In the genomic region with DNA sequence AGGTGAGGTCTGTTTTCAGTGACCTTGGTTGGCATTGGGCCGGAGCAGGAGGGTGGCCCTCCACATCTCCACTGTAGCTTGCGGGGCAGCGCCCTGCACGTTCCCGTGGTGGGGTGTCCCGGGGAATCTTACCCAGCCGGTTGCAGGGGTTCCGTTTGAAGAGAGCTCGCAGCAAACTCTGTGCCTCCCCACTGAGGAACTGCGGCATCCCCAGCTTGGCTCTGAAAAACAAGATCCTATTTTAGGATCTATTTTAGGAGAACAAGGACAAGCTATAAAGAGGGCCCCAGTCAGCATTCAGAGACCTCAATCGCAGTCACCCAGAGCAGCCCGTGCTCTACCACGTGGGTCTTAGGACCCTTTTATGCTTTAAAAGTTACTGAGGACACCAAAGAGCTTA, we compare ENCODE assay signal across 11 cellular contexts.
DNase-seq lines count a peak whose midpoint lies in the region; ATAC-seq and TF ChIP-seq lines count a peak whose summit lies in the region.
"Had no signal": no experiment of that assay in that cellular context is flagged by ENCODE, and none has a peak within 500 bp of the region (broad histone marks: within the 10 kb centered on the region; RNA-seq: fewer than 3 reads in every experiment).

No MANE protein-coding gene starts in this region.

- DNase-seq in stimulated activated naive CD8-positive, alpha-beta T cell treated with anti-CD3 and anti-CD28 coated beads, Interleukin-15, Interleukin-2, amounts not matched to agents 100 U/mL and 50 U/mL, for 24 hours = no peak
- DNase-seq in effector memory CD4-positive, alpha-beta T cell = no peak
- DNase-seq in osteoblast (ENCODE audit: insufficient read length, low spot score, missing footprints) (peak; percentile 54), vagina (ENCODE audit: extremely low spot score in 2 of 2) (no peak), NCI-H2029 treated with DMSO at 0.1 percent for 48 hours (lab: John Stamatoyannopoulos, UW) (no peak), DMS153 (lab: John Stamatoyannopoulos, UW) (no peak)
- DNase-seq: NCI-H69 had no signal

- no peaks in the 10 kb centered on the region for H3K27me3 ChIP-seq in effector memory CD4-positive, alpha-beta T cell (replicated peaks; ENCODE audit: control insufficient read depth, insufficient read depth, low read length, poor library complexity, severe bottlenecking)
- no peaks in the 10 kb centered on the region for H3K27me3 ChIP-seq in osteoblast (ENCODE audit: insufficient read depth, low read length)
- no peaks in the 10 kb centered on the region for H3K27me3 ChIP-seq in vagina
- H3K27me3 ChIP-seq: brain microvascular endothelial cell, right lobe of liver had no signal

- H3K9me3 ChIP-seq in effector memory CD4-positive, alpha-beta T cell (ENCODE audit: control insufficient read depth, low read length) = no peaks in the 10 kb centered on the region
- H3K9me3 ChIP-seq in osteoblast (ENCODE audit: low read depth, low read length) (no peaks in the 10 kb centered on the region), vagina (no peaks in the 10 kb centered on the region)
- H3K9me3 ChIP-seq: right lobe of liver had no signal

- H3K79me2 ChIP-seq in osteoblast (ENCODE audit: insufficient read depth, low read length) = no peaks in the 10 kb centered on the region

- H3K27me3 Mint-ChIP-seq in stimulated activated naive CD8-positive, alpha-beta T cell treated with anti-CD3 and anti-CD28 coated beads, Interleukin-15, Interleukin-2, amounts not matched to agents 100 ng/mL and 50 ng/mL, for 24 hours = no peaks in the 10 kb centered on the region

- H2AFZ ChIP-seq in osteoblast (ENCODE audit: low read length) = peak overlapping the region; percentile 81

- H3K4me3 Mint-ChIP-seq in stimulated activated naive CD8-positive, alpha-beta T cell treated with anti-CD3 and anti-CD28 coated beads, Interleukin-15, Interleukin-2, amounts not matched to agents 100 ng/mL and 50 ng/mL, for 24 hours = peak overlapping the region; percentile 77

- intact Hi-C loops in vagina (cut with DNase I) = no loop called here

- H3K27ac ChIP-seq in effector memory CD4-positive, alpha-beta T cell (ENCODE audit: insufficient read depth, low read length, poor library complexity, severe bottlenecking) = peak overlapping the region; percentile 72
- H3K27ac ChIP-seq in osteoblast (ENCODE audit: low read depth, low read length) (peak overlapping the region; percentile 20), vagina (peak overlapping the region; percentile 40)
- H3K27ac ChIP-seq: brain microvascular endothelial cell had no signal

- peaks cover 10% of the 10 kb centered on the region for H3K36me3 Mint-ChIP-seq in stimulated activated naive CD8-positive, alpha-beta T cell treated with anti-CD3 and anti-CD28 coated beads, Interleukin-15, Interleukin-2, amounts not matched to agents 100 ng/mL and 50 ng/mL, for 24 hours (ENCODE audit: low read depth)

- H4K20me1 ChIP-seq in osteoblast (ENCODE audit: insufficient read depth, low read length) = no peaks in the 10 kb centered on the region

- no peak for TF ChIP-seq POLR2A in vagina (IDR thresholded peaks at IDR 0.05)

- H3K4me3 ChIP-seq in effector memory CD4-positive, alpha-beta T cell (ENCODE audit: insufficient read depth, low read depth, low read length, poor library complexity, severe bottlenecking) = peak overlapping the region; percentile 13
- H3K4me3 ChIP-seq in osteoblast (ENCODE audit: insufficient read depth, low read length) (no peak overlapping the region), vagina (no peak overlapping the region)
- H3K4me3 ChIP-seq: right lobe of liver had no signal

- H3K4me1 Mint-ChIP-seq in stimulated activated naive CD8-positive, alpha-beta T cell treated with anti-CD3 and anti-CD28 coated beads, Interleukin-15, Interleukin-2, amounts not matched to agents 100 ng/mL and 50 ng/mL, for 24 hours (ENCODE audit: low read depth) = peaks cover 18% of the 10 kb centered on the region

- TF ChIP-seq CTCF in osteoblast (IDR thresholded peaks at IDR 0.05; ENCODE audit: extremely low read depth, low read depth, low read length) (no peak), vagina (IDR thresholded peaks at IDR 0.05) (no peak)

- peaks cover 12% of the 10 kb centered on the region for H3K4me1 ChIP-seq in effector memory CD4-positive, alpha-beta T cell (ENCODE audit: control insufficient read depth, insufficient read depth, low read length, poor library complexity, severe bottlenecking)
- H3K4me1 ChIP-seq in osteoblast (ENCODE audit: insufficient read depth, low read length) = no peaks in the 10 kb centered on the region
- H3K4me1 ChIP-seq in vagina = peaks cover 9% of the 10 kb centered on the region
- H3K4me1 ChIP-seq: right lobe of liver had no signal

- H3K9me3 Mint-ChIP-seq in stimulated activated naive CD8-positive, alpha-beta T cell treated with anti-CD3 and anti-CD28 coated beads, Interleukin-15, Interleukin-2, amounts not matched to agents 100 ng/mL and 50 ng/mL, for 24 hours = peaks cover 5% of the 10 kb centered on the region

- no peaks in the 10 kb centered on the region for H3K36me3 ChIP-seq in effector memory CD4-positive, alpha-beta T cell (ENCODE audit: control insufficient read depth, insufficient read depth, low read length)
- peaks cover 20% of the 10 kb centered on the region for H3K36me3 ChIP-seq in osteoblast (ENCODE audit: insufficient read depth, low read length)
- H3K36me3 ChIP-seq in vagina = peaks cover 0 to 26% of the 10 kb centered on the region in 2 donors
- H3K36me3 ChIP-seq: brain microvascular endothelial cell, right lobe of liver had no signal

- H3K4me2 ChIP-seq in osteoblast (ENCODE audit: insufficient read depth, low read length) = no peak overlapping the region

- H3K27ac Mint-ChIP-seq in stimulated activated naive CD8-positive, alpha-beta T cell treated with anti-CD3 and anti-CD28 coated beads, Interleukin-15, Interleukin-2, amounts not matched to agents 100 ng/mL and 50 ng/mL, for 24 hours = peak overlapping the region; percentile 93

- no peak for ATAC-seq in stimulated activated naive CD8-positive, alpha-beta T cell treated with anti-CD3 and anti-CD28 coated beads, Interleukin-15, Interleukin-2, amounts not matched to agents 100 U/mL and 50 U/mL, for 24 hours
- ATAC-seq in activated CD4-positive, CD25-positive, alpha-beta regulatory T cell treated with anti-CD3 and anti-CD28 coated beads, Interleukin-2, amount 50 U/mL, for 24 hours = no peak

Comparison
In these comparisons a context has a peak if more than half of its experiments do, and no peak if none do; other contexts are left out.
1. H3K27ac ChIP-seq: peak in every context shown above with its lines; median percentile 72 in effector memory CD4-positive, alpha-beta T cell; 40 in vagina; 20 in osteoblast.